In genomic region chr5:67806647-67807046, GRCh38 we compare ENCODE assay signal across 26 cellular contexts.
DNase-seq lines count a peak whose midpoint lies in the region; ATAC-seq and TF ChIP-seq lines count a peak whose summit lies in the region.
"Had no signal": no experiment of that assay in that cellular context is flagged by ENCODE, and none has a peak within 500 bp of the region (broad histone marks: within the 10 kb centered on the region; RNA-seq: fewer than 3 reads in every experiment).

No MANE protein-coding gene starts in this region.

- H3K27me3 ChIP-seq in HUES6 (ENCODE audit: control insufficient read depth, insufficient read depth, low read length): no peaks in the 10 kb centered on the region
- no peaks in the 10 kb centered on the region for H3K27me3 ChIP-seq in right cardiac atrium (ENCODE audit: control insufficient read depth, insufficient read depth)
- H3K27me3 ChIP-seq in gastrocnemius medialis: no peaks in the 10 kb centered on the region
- H3K27me3 ChIP-seq: BE2C, body of pancreas, esophagus squamous epithelium, gastroesophageal sphincter, transverse colon had no signal

- H3K9me3 Mint-ChIP-seq in WTC11: peaks cover 18% of the 10 kb centered on the region
- H3K9me3 Mint-ChIP-seq: activated CD8-positive, alpha-beta T cell treated with anti-CD3 and anti-CD28 coated beads for 36 hours had no signal

- DNase-seq in WTC11 (ENCODE audit: low spot score) (no peak), right cardiac atrium (no peak), gastrocnemius medialis (peak in 1 of 2 donors; percentile 63), SIG-M5 (lab: John Stamatoyannopoulos, UW) (no peak), NCI-H2081 treated with DMSO at 0.1 percent for 48 hours (lab: John Stamatoyannopoulos, UW) (no peak)
- no peak for DNase-seq in activated effector memory CD4-positive, alpha-beta T cell treated with anti-CD3 and anti-CD28 coated beads, Interleukin-2, amount 50 U/mL, for 16 hours
- DNase-seq: activated CD8-positive, alpha-beta memory T cell treated with anti-CD3 and anti-CD28 coated beads, Interleukin-2, amount 50 U/mL, for 48 hours; activated CD8-positive, alpha-beta T cell treated with anti-CD3 and anti-CD28 coated beads for 36 hours; activated naive CD4-positive, alpha-beta T cell treated with anti-CD3 and anti-CD28 coated beads, Interleukin-2, amount 50 U/mL, for 16 hours; body of pancreas; CD8-positive, alpha-beta memory T cell; dermis blood vessel endothelial cell; esophagus squamous epithelium; hippocampal formation; mesenchymal stem cell; NCI-H1436 treated with DMSO at 0.1 percent for 48 hours; NCI-H2171; NK-92 treated with Interleukin-12 subunit alpha and Interleukin-12 subunit beta, amount 100 ng/mL, for 24 hours; stimulated activated CD4-positive, alpha-beta T cell treated with anti-CD3 and anti-CD28 coated beads, Interleukin-4, amount 100 ng/mL, for 1 hour; transverse colon had no signal

- in situ Hi-C loops in gastrocnemius medialis (cut with MboI; ENCODE audit: low sequenced_read_pairs in 4 of 4): loop anchor here in 2 of 4 donors (5.0 to 25.0 kb wide), 4 partner anchors 114 to 569 kb away; no protein-coding TSS in a partner anchor

- H3K4me1 ChIP-seq in HUES6 (ENCODE audit: control insufficient read depth, insufficient read depth, low read length) (peaks cover 32% of the 10 kb centered on the region), right cardiac atrium (ENCODE audit: control insufficient read depth, insufficient read depth, low read length) (peaks cover 11% of the 10 kb centered on the region), gastrocnemius medialis (peaks cover 39 to 42% of the 10 kb centered on the region in 2 donors)
- H3K4me1 ChIP-seq: BE2C, body of pancreas, transverse colon had no signal

- H3K27ac Mint-ChIP-seq in WTC11: peak overlapping the region; percentile 76
- H3K27ac Mint-ChIP-seq: activated CD8-positive, alpha-beta T cell treated with anti-CD3 and anti-CD28 coated beads for 36 hours; CD8-positive, alpha-beta memory T cell had no signal

- CTCF ChIA-PET in WTC11 (lab: Charles Lee): interaction anchor here (1.1 kb wide), 1 partner anchor 36 kb away, joined by 3 read pairs; no protein-coding TSS in a partner anchor

- TF ChIP-seq POLR2A in gastrocnemius medialis (IDR thresholded peaks at IDR 0.05): peak in 1 of 2 donors; percentile 45

- POLR2A ChIA-PET in WTC11 (lab: Charles Lee): no interaction called here

- TF ChIP-seq CTCF in WTC11 (IDR thresholded peaks at IDR 0.05): no peak
- TF ChIP-seq CTCF in gastrocnemius medialis (IDR thresholded peaks at IDR 0.05 in 4 of 5, conservative IDR thresholded peaks at IDR 0.05 in 1 of 5): no peak

- H3K4me3 ChIP-seq in HUES6 (ENCODE audit: low read depth, low read length): 0 out of 2 replicates have a peak overlapping the region, but pooled peaks have one; percentile 6
- no peak overlapping the region for H3K4me3 ChIP-seq in right cardiac atrium (ENCODE audit: low read length)
- H3K4me3 ChIP-seq in gastrocnemius medialis: no peak overlapping the region
- H3K4me3 ChIP-seq: body of pancreas, esophagus squamous epithelium, gastroesophageal sphincter, transverse colon had no signal

- peaks cover 45% of the 10 kb centered on the region for H3K4me1 Mint-ChIP-seq in WTC11
- H3K4me1 Mint-ChIP-seq: neural crest cell had no signal

- peak overlapping the region; percentile 57 for H3K9ac ChIP-seq in HUES6 (ENCODE audit: low read length)

- peaks cover 17% of the 10 kb centered on the region for H3K36me3 Mint-ChIP-seq in WTC11
- H3K36me3 Mint-ChIP-seq: CD8-positive, alpha-beta memory T cell had no signal

- H3K27ac ChIP-seq in HUES6 (ENCODE audit: low read depth, low read length): peak overlapping the region; percentile 53
- H3K27ac ChIP-seq in right cardiac atrium (ENCODE audit: low read length): peak overlapping the region; percentile 95
- peak overlapping the region; percentile 91 to 95 (median 92) for H3K27ac ChIP-seq in gastrocnemius medialis
- H3K27ac ChIP-seq: body of pancreas, esophagus squamous epithelium, transverse colon had no signal

- H3K4me3 Mint-ChIP-seq in WTC11: no peak overlapping the region
- H3K4me3 Mint-ChIP-seq: activated CD8-positive, alpha-beta T cell treated with anti-CD3 and anti-CD28 coated beads for 36 hours; CD8-positive, alpha-beta memory T cell; neural crest cell had no signal

- H3K27me3 Mint-ChIP-seq in WTC11 (ENCODE audit: low read depth): no peaks in the 10 kb centered on the region
- H3K27me3 Mint-ChIP-seq: activated CD8-positive, alpha-beta T cell treated with anti-CD3 and anti-CD28 coated beads for 36 hours had no signal

- H3K36me3 ChIP-seq in HUES6 (ENCODE audit: control insufficient read depth, insufficient read depth, low read length) (peaks cover 11% of the 10 kb centered on the region), gastrocnemius medialis (no peaks in the 10 kb centered on the region)
- H3K36me3 ChIP-seq: BE2C, esophagus squamous epithelium, gastroesophageal sphincter, transverse colon had no signal

- 85% methylated on average over 1 of the region's 1 CpG for WGBS in right cardiac atrium

- peaks cover 20% of the 10 kb centered on the region; the same call in 1 of the 2 replicates for H3K9me3 ChIP-seq in HUES6 (ENCODE audit: control insufficient read depth, insufficient read depth, low read depth, low read length)
- H3K9me3 ChIP-seq in right cardiac atrium (ENCODE audit: control insufficient read depth, low read length): no peaks in the 10 kb centered on the region
- H3K9me3 ChIP-seq in gastrocnemius medialis: no peaks in the 10 kb centered on the region
- H3K9me3 ChIP-seq: BE2C, body of pancreas, esophagus squamous epithelium, gastroesophageal sphincter, transverse colon had no signal

- intact Hi-C loops in right cardiac atrium (cut with DNase I) (loop anchor here in 1 of 4 donors (10.0 kb wide), 3 partner anchors 112 to 562 kb away; no protein-coding TSS in a partner anchor), gastrocnemius medialis (cut with DNase I; ENCODE audit: low total_unique reads) (loop anchor here (1.0 to 10.0 kb wide), 6 partner anchors 32 to 448 kb away; partner anchors contain the start of gene PIK3R1)

- ATAC-seq in WTC11: peak; percentile 8
- peak; percentile 73 to 82 for ATAC-seq in right cardiac atrium
- peak; percentile 60 to 84 for ATAC-seq in gastrocnemius medialis
- ATAC-seq: activated CD8-positive, alpha-beta T cell treated with anti-CD3 and anti-CD28 coated beads for 36 hours; body of pancreas; gastroesophageal sphincter; HCT116; sciatic nerve had no signal

TF ChIP-seq in WTC11, 78 proteins besides CTCF, POLR2A, EP300 and RAD21 (continues in another document):
- TF ChIP-seq NR2C2 (CRISPR knock-in tag; IDR thresholded peaks at IDR 0.05) (no peak), IRF2 (CRISPR knock-in tag; IDR thresholded peaks at IDR 0.05; ENCODE audit: borderline replicate concordance, low read depth) (no peak), ZNF423 (CRISPR knock-in tag; IDR thresholded peaks at IDR 0.05) (no peak), ZNF232 (CRISPR knock-in tag; IDR thresholded peaks at IDR 0.05) (no peak), STAT6 (CRISPR knock-in tag; conservative IDR thresholded peaks at IDR 0.05; ENCODE audit: low read depth) (no peak), ZBTB21 (CRISPR knock-in tag; IDR thresholded peaks at IDR 0.05; ENCODE audit: borderline replicate concordance) (no peak), ETV6 (CRISPR knock-in tag; IDR thresholded peaks at IDR 0.05) (no peak), ZNF121 (CRISPR knock-in tag; IDR thresholded peaks at IDR 0.05) (no peak), ZNF425 (CRISPR knock-in tag; conservative IDR thresholded peaks at IDR 0.05) (no peak), FOXP1 (CRISPR knock-in tag; IDR thresholded peaks at IDR 0.05; ENCODE audit: borderline replicate concordance) (no peak), NR1H2 (CRISPR knock-in tag; IDR thresholded peaks at IDR 0.05) (no peak)

Comparison
In these comparisons a context has a peak if more than half of its experiments do, and no peak if none do; other contexts are left out.
1. ATAC-seq: peak in every context shown above with its lines; median percentile 78 in right cardiac atrium; 72 in gastrocnemius medialis; 8 in WTC11.